Comparison of ENCODE assay signal across 9 cellular contexts in genomic region chr11:45083544-45084087, GRCh38.
DNase-seq lines count a peak whose midpoint lies in the region; ATAC-seq and TF ChIP-seq lines count a peak whose summit lies in the region.
"Had no signal": no experiment of that assay in that cellular context is flagged by ENCODE, and none has a peak within 500 bp of the region (broad histone marks: within the 10 kb centered on the region; RNA-seq: fewer than 3 reads in every experiment).

No MANE protein-coding gene starts in this region.

- H3K4me3 ChIP-seq in Caco-2 (ENCODE audit: low read depth, low read length) (no peak overlapping the region), aorta (ENCODE audit: low read length in 2 of 2) (no peak overlapping the region)

- 20 to 33% methylated on average over 3 of the region's 3 CpGs for WGBS in aorta, 2 donors

- H3K27ac Mint-ChIP-seq in Caco-2 (ENCODE audit: unreplicated experiment) (no peak overlapping the region), brain (peak overlapping the region in 3 of 5 experiments; percentile 0 to 20 (median 4)), memory B cell (peak overlapping the region; percentile 4)

- H3K9me3 Mint-ChIP-seq in Caco-2 (ENCODE audit: unreplicated experiment) (no peaks in the 10 kb centered on the region), brain (peaks cover 4 to 21% (median 12%) of the 10 kb centered on the region in 5 experiments), memory B cell (no peaks in the 10 kb centered on the region)

- peaks cover 9% of the 10 kb centered on the region for H3K27me3 Mint-ChIP-seq in Caco-2 (ENCODE audit: insufficient read depth, unreplicated experiment)
- H3K27me3 Mint-ChIP-seq in brain = peaks cover 10% of the 10 kb centered on the region
- H3K27me3 Mint-ChIP-seq in memory B cell = no peaks in the 10 kb centered on the region

- H3K27ac ChIP-seq in aorta (ENCODE audit: low read depth in 1 of 2, low read length in 2 of 2) = no peak overlapping the region
- H3K27ac ChIP-seq: parathyroid adenoma had no signal

- intact Hi-C loops in Caco-2 (cut with micrococcal nuclease; ENCODE audit: unreplicated experiment) = loop anchor here (1.0 to 5.0 kb wide), 2 partner anchors 20 to 146 kb away; no protein-coding TSS in a partner anchor
- intact Hi-C loops in aorta (cut with DNase I) = no loop called here

- no TSS peak for BruUV-seq in Caco-2 (replicated peaks; lab: Mats Ljungman, UMichigan)

- peak; percentile 51 to 52 for DNase-seq in Caco-2
- DNase-seq in HPDE6-E6E7 (ENCODE audit: extremely low spot score) = peak; percentile 15
- no peak for DNase-seq in memory B cell (ENCODE audit: low spot score in 2 of 2)
- DNase-seq in aorta = no peak
- no peak for DNase-seq in activated naive CD4-positive, alpha-beta T cell treated with Interleukin-2 at 50 U/mL for 16 hours
- DNase-seq in NAMALWA (ENCODE audit: low spot score) = no peak

- TF ChIP-seq CTCF in Caco-2 (IDR thresholded peaks at IDR 0.05; ENCODE audit: insufficient read depth in 1 of 2, low read depth in 1 of 2, low read length in 1 of 2, severe bottlenecking in 1 of 2, unreplicated experiment in 1 of 2) (peak; percentile 40 to 75), brain (conservative IDR thresholded peaks at IDR 0.05) (peak in 1 of 2 experiments; percentile 48)

- no peaks in the 10 kb centered on the region for H3K36me3 Mint-ChIP-seq in Caco-2 (ENCODE audit: insufficient read depth, unreplicated experiment)
- no peaks in the 10 kb centered on the region for H3K36me3 Mint-ChIP-seq in brain
- H3K36me3 Mint-ChIP-seq in memory B cell = no peaks in the 10 kb centered on the region

- H3K36me3 ChIP-seq in Caco-2 (ENCODE audit: control insufficient read depth, insufficient read depth, low read length) (no peaks in the 10 kb centered on the region), aorta (ENCODE audit: control insufficient read depth in 1 of 2, insufficient read depth in 2 of 2, low read length in 1 of 2) (no peaks in the 10 kb centered on the region)

- H3K9me3 ChIP-seq in Caco-2 = no peaks in the 10 kb centered on the region
- no peaks in the 10 kb centered on the region for H3K9me3 ChIP-seq in aorta (ENCODE audit: control insufficient read depth, low read length)

- H3K4me1 ChIP-seq in Caco-2 = no peaks in the 10 kb centered on the region
- no peaks in the 10 kb centered on the region for H3K4me1 ChIP-seq in aorta (ENCODE audit: control insufficient read depth in 1 of 2, insufficient read depth in 2 of 2, low read length in 2 of 2)
- H3K4me1 ChIP-seq: parathyroid adenoma had no signal

- H3K4me3 Mint-ChIP-seq in Caco-2 (ENCODE audit: unreplicated experiment) (no peak overlapping the region), brain (peak overlapping the region in 1 of 5 experiments; percentile 1), memory B cell (no peak overlapping the region)

- CTCF ChIA-PET in Caco-2 (lab: Charles Lee) = interaction anchor here (0.7 to 1.4 kb wide), 4 partner anchors 22 to 157 kb away, joined by 3 to 5 read pairs (median 3); no protein-coding TSS in a partner anchor

- H3K27me3 ChIP-seq in Caco-2 (replicated peaks; ENCODE audit: control insufficient read depth, insufficient read depth, low read length) (no peaks in the 10 kb centered on the region), aorta (ENCODE audit: control insufficient read depth in 1 of 2, insufficient read depth in 2 of 2, low read length in 1 of 2) (no peaks in the 10 kb centered on the region)

- POLR2A ChIA-PET in Caco-2 (lab: Charles Lee) = no interaction called here

- ATAC-seq in memory B cell (ENCODE audit: low read depth) (no peak), GM19467 (IDR thresholded peaks at IDR 0.05; ENCODE audit: unreplicated experiment) (no peak), aorta (ENCODE audit: low FRiP score) (no peak)

- H3K4me1 Mint-ChIP-seq in Caco-2 (ENCODE audit: low read depth, unreplicated experiment) (no peaks in the 10 kb centered on the region), brain (peaks cover 81% of the 10 kb centered on the region), memory B cell (peaks cover 54% of the 10 kb centered on the region)

Comparison
In these comparisons a context has a peak if more than half of its experiments do, and no peak if none do; other contexts are left out.
1. DNase-seq: peak in Caco-2 (2 of 2) and HPDE6-E6E7 (single experiment); none in memory B cell (0 of 2), aorta (0 of 2), activated naive CD4-positive, alpha-beta T cell treated with Interleukin-2 at 50 U/mL for 16 hours (single experiment) and NAMALWA (single experiment).